Comparison of ENCODE assay signal across 16 cellular contexts in genomic region chr3:160870327-160870726, GRCh38.
DNase-seq lines count a peak whose midpoint lies in the region; ATAC-seq and TF ChIP-seq lines count a peak whose summit lies in the region.
"Had no signal": no experiment of that assay in that cellular context is flagged by ENCODE, and none has a peak within 500 bp of the region (broad histone marks: within the 10 kb centered on the region; RNA-seq: fewer than 3 reads in every experiment).

No MANE protein-coding gene starts in this region.

- H3K4me1 ChIP-seq in psoas muscle = peaks cover 66% of the 10 kb centered on the region
- no peaks in the 10 kb centered on the region for H3K4me1 ChIP-seq in GM23248 (ENCODE audit: insufficient read depth)
- H3K4me1 ChIP-seq in testis = no peaks in the 10 kb centered on the region

- DNase-seq in NCI-H1105 (lab: John Stamatoyannopoulos, UW) (peak; percentile 91), NCI-H2196 treated with DMSO at 0.1 percent for 48 hours (lab: John Stamatoyannopoulos, UW; ENCODE audit: unreplicated experiment) (peak; percentile 71), glutamatergic neuron (no peak), psoas muscle (no peak), GM23248 (no peak), amniotic stem cell (lab: John Stamatoyannopoulos, UW) (no peak), testis (no peak)
- DNase-seq: activated effector memory CD4-positive, alpha-beta T cell treated with anti-CD3 and anti-CD28 coated beads, Interleukin-2, amount 50 U/mL, for 16 hours; effector CD8-positive, alpha-beta T cell; natural killer cell; NCI-H1694; RPMI8226; stomach had no signal

- H3K4me3 ChIP-seq in psoas muscle (peak overlapping the region; percentile 61), GM23248 (no peak overlapping the region), testis (no peak overlapping the region)
- H3K4me3 ChIP-seq: skin epidermis, stomach had no signal

- H3K36me3 ChIP-seq in psoas muscle (ENCODE audit: insufficient read depth in 1 of 2, low read depth in 1 of 2) (no peaks in the 10 kb centered on the region), GM23248 (ENCODE audit: low read depth) (no peaks in the 10 kb centered on the region), testis (ENCODE audit: low read depth, missing control alignments) (no peaks in the 10 kb centered on the region)
- H3K36me3 ChIP-seq: stomach had no signal

- ATAC-seq in psoas muscle = peak; percentile 80 to 83 (median 82)
- ATAC-seq: natural killer cell had no signal

- no peaks in the 10 kb centered on the region for H3K79me2 ChIP-seq in GM23248 (ENCODE audit: insufficient read depth)

- WGBS in psoas muscle, 3 donors = 17 to 24% (median 20%) methylated on average over 4 of the region's 4 CpGs
- 23 to 30% methylated on average over 4 of the region's 4 CpGs for WGBS in GM23248 (ENCODE audit: low coverage in 1 of 2, low lambda C conversion rate in 2 of 2, missing lambda C conversion rate in 2 of 2), 2 experiments
- 69 to 73% methylated on average over 4 of the region's 4 CpGs for WGBS in testis, 2 donors

- H2AFZ ChIP-seq in GM23248 = no peak overlapping the region

- H3F3A ChIP-seq in GM23248 (ENCODE audit: insufficient read depth) = no peaks in the 10 kb centered on the region

- no peaks in the 10 kb centered on the region for H3K9me2 ChIP-seq in GM23248 (ENCODE audit: insufficient read depth)

- peaks cover 2% of the 10 kb centered on the region for H3K27me3 Mint-ChIP-seq in glutamatergic neuron (ENCODE audit: unreplicated experiment)
- H3K27me3 Mint-ChIP-seq: brain had no signal

- no peaks in the 10 kb centered on the region for H4K20me1 ChIP-seq in GM23248 (ENCODE audit: insufficient read depth)

- TF ChIP-seq CTCF in glutamatergic neuron (IDR thresholded peaks at IDR 0.05; ENCODE audit: partially characterized antibody, unreplicated experiment) (no peak), psoas muscle (IDR thresholded peaks at IDR 0.05) (no peak), testis (IDR thresholded peaks at IDR 0.05) (no peak)

- no peaks in the 10 kb centered on the region for H3K36me3 Mint-ChIP-seq in glutamatergic neuron (ENCODE audit: unreplicated experiment)
- H3K36me3 Mint-ChIP-seq: brain, natural killer cell had no signal

- peaks cover 44% of the 10 kb centered on the region for H3K4me1 Mint-ChIP-seq in glutamatergic neuron (ENCODE audit: low read depth, unreplicated experiment)

- H3K27ac ChIP-seq in psoas muscle = peak overlapping the region; percentile 94
- H3K27ac ChIP-seq in GM23248 = no peak overlapping the region
- no peak overlapping the region for H3K27ac ChIP-seq in testis
- H3K27ac ChIP-seq: C4-2B, skin epidermis, stomach had no signal

- H3K27me3 ChIP-seq in psoas muscle (ENCODE audit: insufficient read depth in 3 of 3, low read length in 2 of 3) (no peaks in the 10 kb centered on the region), GM23248 (replicated peaks; ENCODE audit: insufficient read depth) (peaks cover 15% of the 10 kb centered on the region; the same call in 1 of the 2 replicates), testis (no peaks in the 10 kb centered on the region)
- H3K27me3 ChIP-seq: stomach had no signal

- H3K4me3 Mint-ChIP-seq in glutamatergic neuron (ENCODE audit: unreplicated experiment) = peak overlapping the region; percentile 85
- H3K4me3 Mint-ChIP-seq: natural killer cell had no signal

- H3K27ac Mint-ChIP-seq in glutamatergic neuron (ENCODE audit: unreplicated experiment) = peak overlapping the region; percentile 99
- H3K27ac Mint-ChIP-seq: natural killer cell had no signal

- no peaks in the 10 kb centered on the region for H3K9me3 ChIP-seq in psoas muscle
- no peaks in the 10 kb centered on the region for H3K9me3 ChIP-seq in GM23248 (ENCODE audit: low read depth)
- no peaks in the 10 kb centered on the region for H3K9me3 ChIP-seq in testis
- H3K9me3 ChIP-seq: stomach had no signal

- H3K9me3 Mint-ChIP-seq in glutamatergic neuron (ENCODE audit: unreplicated experiment) = peaks cover 5% of the 10 kb centered on the region
- H3K9me3 Mint-ChIP-seq: brain, natural killer cell had no signal

- in situ Hi-C loops in GM23248 (cut with MboI) = no loop called here

- H3K4me2 ChIP-seq in GM23248 (ENCODE audit: unreplicated experiment) = no peak overlapping the region

- no peak overlapping the region for H3K9ac ChIP-seq in GM23248

- no peak for TF ChIP-seq POLR2A in testis (IDR thresholded peaks at IDR 0.05)

- intact Hi-C loops in psoas muscle (cut with DNase I) (loop anchor here (2.0 to 10.0 kb wide), 4 partner anchors 14 to 113 kb away; partner anchors contain the start of gene PPM1L (in 1 of the 2)), testis (cut with DNase I; ENCODE audit: low total_unique reads) (no loop called here)

Comparison
In these comparisons a context has a peak if more than half of its experiments do, and no peak if none do; other contexts are left out.
1. DNase-seq: peak in NCI-H1105 (single experiment) and NCI-H2196 treated with DMSO at 0.1 percent for 48 hours (single experiment); none in glutamatergic neuron (single experiment), psoas muscle (0 of 2), GM23248 (single experiment), amniotic stem cell (single experiment) and testis (single experiment).